In the genomic region with DNA sequence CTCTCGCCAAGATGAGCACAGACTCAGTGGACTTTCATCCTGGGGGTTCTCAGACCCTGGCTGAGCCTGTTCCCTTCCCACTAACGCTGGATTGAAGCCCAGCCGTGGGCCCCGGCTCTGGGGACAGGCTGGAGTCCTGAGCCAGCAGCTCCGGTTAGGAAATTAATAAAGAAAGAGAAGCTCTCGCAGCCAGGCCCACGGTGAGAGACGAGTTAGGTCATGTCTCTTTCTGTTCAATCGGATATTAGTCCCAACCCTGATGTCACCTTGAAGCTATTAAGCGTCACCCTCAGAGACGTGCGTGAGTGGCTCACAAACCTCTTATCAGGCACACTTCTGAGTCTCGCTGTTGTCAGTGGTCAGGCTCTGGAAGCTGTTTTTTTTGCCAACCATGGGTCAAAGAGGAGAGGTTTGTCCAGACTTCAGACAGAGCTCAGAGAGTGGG, we compare ENCODE assay signal across 1 cellular context.
TF ChIP-seq lines count a peak whose summit lies in the region.

No MANE protein-coding gene starts in this region.

TF ChIP-seq in HepG2, 621 proteins besides CTCF, POLR2A, EP300 and RAD21 (continued from another document and continues in another):
- TF ChIP-seq, protein P1, sequence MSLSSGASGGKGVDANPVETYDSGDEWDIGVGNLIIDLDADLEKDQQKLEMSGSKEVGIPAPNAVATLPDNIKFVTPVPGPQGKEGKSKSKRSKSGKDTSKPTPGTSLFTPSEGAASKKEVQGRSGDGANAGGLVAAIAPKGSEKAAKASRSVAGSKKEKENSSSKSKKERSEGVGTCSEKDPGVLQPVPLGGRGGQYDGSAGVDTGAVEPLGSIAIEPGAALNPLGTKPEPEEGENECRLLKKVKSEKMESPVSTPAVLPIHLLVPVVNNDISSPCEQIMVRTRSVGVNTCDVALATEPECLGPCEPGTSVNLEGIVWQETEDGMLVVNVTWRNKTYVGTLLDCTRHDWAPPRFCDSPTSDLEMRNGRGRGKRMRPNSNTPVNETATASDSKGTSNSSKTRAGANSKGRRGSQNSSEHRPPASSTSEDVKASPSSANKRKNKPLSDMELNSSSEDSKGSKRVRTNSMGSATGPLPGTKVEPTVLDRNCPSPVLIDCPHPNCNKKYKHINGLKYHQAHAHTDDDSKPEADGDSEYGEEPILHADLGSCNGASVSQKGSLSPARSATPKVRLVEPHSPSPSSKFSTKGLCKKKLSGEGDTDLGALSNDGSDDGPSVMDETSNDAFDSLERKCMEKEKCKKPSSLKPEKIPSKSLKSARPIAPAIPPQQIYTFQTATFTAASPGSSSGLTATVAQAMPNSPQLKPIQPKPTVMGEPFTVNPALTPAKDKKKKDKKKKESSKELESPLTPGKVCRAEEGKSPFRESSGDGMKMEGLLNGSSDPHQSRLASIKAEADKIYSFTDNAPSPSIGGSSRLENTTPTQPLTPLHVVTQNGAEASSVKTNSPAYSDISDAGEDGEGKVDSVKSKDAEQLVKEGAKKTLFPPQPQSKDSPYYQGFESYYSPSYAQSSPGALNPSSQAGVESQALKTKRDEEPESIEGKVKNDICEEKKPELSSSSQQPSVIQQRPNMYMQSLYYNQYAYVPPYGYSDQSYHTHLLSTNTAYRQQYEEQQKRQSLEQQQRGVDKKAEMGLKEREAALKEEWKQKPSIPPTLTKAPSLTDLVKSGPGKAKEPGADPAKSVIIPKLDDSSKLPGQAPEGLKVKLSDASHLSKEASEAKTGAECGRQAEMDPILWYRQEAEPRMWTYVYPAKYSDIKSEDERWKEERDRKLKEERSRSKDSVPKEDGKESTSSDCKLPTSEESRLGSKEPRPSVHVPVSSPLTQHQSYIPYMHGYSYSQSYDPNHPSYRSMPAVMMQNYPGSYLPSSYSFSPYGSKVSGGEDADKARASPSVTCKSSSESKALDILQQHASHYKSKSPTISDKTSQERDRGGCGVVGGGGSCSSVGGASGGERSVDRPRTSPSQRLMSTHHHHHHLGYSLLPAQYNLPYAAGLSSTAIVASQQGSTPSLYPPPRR (CRISPR knock-in tag; IDR thresholded peaks at IDR 0.05; ENCODE audit: borderline replicate concordance) = no peak; the same call in 1 of the 2 replicates
- TF ChIP-seq ZNF644 (CRISPR knock-in tag; IDR thresholded peaks at IDR 0.05; ENCODE audit: low read depth) (no peak), ZNF292 (CRISPR knock-in tag; IDR thresholded peaks at IDR 0.05; ENCODE audit: borderline replicate concordance, low read depth) (peak; percentile 55; the same call in 1 of the 2 replicates), MEIS2 (CRISPR knock-in tag; IDR thresholded peaks at IDR 0.05) (no peak), DNMT3B (CRISPR knock-in tag; conservative IDR thresholded peaks at IDR 0.05) (no peak), NR2C2 (CRISPR knock-in tag; IDR thresholded peaks at IDR 0.05; ENCODE audit: borderline replicate concordance) (no peak), MAFF (IDR thresholded peaks at IDR 0.05; ENCODE audit: low read depth, low read length) (no peak), BRCA1 (CRISPR knock-in tag; IDR thresholded peaks at IDR 0.05) (no peak), MXD4 (CRISPR knock-in tag; IDR thresholded peaks at IDR 0.05) (no peak), ZNF296 (CRISPR knock-in tag; conservative IDR thresholded peaks at IDR 0.05) (no peak), DR1 (CRISPR knock-in tag; IDR thresholded peaks at IDR 0.05) (no peak)
- TF ChIP-seq, protein P2, sequence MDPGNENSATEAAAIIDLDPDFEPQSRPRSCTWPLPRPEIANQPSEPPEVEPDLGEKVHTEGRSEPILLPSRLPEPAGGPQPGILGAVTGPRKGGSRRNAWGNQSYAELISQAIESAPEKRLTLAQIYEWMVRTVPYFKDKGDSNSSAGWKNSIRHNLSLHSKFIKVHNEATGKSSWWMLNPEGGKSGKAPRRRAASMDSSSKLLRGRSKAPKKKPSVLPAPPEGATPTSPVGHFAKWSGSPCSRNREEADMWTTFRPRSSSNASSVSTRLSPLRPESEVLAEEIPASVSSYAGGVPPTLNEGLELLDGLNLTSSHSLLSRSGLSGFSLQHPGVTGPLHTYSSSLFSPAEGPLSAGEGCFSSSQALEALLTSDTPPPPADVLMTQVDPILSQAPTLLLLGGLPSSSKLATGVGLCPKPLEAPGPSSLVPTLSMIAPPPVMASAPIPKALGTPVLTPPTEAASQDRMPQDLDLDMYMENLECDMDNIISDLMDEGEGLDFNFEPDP (CRISPR knock-in tag; conservative IDR thresholded peaks at IDR 0.05) = no peak
- TF ChIP-seq, protein P3, sequence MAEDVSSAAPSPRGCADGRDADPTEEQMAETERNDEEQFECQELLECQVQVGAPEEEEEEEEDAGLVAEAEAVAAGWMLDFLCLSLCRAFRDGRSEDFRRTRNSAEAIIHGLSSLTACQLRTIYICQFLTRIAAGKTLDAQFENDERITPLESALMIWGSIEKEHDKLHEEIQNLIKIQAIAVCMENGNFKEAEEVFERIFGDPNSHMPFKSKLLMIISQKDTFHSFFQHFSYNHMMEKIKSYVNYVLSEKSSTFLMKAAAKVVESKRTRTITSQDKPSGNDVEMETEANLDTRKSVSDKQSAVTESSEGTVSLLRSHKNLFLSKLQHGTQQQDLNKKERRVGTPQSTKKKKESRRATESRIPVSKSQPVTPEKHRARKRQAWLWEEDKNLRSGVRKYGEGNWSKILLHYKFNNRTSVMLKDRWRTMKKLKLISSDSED (CRISPR knock-in tag; IDR thresholded peaks at IDR 0.05) = no peak
- TF ChIP-seq, protein P4, sequence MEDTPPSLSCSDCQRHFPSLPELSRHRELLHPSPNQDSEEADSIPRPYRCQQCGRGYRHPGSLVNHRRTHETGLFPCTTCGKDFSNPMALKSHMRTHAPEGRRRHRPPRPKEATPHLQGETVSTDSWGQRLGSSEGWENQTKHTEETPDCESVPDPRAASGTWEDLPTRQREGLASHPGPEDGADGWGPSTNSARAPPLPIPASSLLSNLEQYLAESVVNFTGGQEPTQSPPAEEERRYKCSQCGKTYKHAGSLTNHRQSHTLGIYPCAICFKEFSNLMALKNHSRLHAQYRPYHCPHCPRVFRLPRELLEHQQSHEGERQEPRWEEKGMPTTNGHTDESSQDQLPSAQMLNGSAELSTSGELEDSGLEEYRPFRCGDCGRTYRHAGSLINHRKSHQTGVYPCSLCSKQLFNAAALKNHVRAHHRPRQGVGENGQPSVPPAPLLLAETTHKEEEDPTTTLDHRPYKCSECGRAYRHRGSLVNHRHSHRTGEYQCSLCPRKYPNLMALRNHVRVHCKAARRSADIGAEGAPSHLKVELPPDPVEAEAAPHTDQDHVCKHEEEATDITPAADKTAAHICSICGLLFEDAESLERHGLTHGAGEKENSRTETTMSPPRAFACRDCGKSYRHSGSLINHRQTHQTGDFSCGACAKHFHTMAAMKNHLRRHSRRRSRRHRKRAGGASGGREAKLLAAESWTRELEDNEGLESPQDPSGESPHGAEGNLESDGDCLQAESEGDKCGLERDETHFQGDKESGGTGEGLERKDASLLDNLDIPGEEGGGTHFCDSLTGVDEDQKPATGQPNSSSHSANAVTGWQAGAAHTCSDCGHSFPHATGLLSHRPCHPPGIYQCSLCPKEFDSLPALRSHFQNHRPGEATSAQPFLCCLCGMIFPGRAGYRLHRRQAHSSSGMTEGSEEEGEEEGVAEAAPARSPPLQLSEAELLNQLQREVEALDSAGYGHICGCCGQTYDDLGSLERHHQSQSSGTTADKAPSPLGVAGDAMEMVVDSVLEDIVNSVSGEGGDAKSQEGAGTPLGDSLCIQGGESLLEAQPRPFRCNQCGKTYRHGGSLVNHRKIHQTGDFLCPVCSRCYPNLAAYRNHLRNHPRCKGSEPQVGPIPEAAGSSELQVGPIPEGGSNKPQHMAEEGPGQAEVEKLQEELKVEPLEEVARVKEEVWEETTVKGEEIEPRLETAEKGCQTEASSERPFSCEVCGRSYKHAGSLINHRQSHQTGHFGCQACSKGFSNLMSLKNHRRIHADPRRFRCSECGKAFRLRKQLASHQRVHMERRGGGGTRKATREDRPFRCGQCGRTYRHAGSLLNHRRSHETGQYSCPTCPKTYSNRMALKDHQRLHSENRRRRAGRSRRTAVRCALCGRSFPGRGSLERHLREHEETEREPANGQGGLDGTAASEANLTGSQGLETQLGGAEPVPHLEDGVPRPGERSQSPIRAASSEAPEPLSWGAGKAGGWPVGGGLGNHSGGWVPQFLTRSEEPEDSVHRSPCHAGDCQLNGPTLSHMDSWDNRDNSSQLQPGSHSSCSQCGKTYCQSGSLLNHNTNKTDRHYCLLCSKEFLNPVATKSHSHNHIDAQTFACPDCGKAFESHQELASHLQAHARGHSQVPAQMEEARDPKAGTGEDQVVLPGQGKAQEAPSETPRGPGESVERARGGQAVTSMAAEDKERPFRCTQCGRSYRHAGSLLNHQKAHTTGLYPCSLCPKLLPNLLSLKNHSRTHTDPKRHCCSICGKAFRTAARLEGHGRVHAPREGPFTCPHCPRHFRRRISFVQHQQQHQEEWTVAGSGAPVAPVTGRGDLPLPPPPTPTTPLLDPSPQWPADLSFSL (CRISPR knock-in tag; IDR thresholded peaks at IDR 0.05) = 0 out of 2 replicates have a peak, but pooled peaks have one; percentile 60
- TF ChIP-seq, protein P5, sequence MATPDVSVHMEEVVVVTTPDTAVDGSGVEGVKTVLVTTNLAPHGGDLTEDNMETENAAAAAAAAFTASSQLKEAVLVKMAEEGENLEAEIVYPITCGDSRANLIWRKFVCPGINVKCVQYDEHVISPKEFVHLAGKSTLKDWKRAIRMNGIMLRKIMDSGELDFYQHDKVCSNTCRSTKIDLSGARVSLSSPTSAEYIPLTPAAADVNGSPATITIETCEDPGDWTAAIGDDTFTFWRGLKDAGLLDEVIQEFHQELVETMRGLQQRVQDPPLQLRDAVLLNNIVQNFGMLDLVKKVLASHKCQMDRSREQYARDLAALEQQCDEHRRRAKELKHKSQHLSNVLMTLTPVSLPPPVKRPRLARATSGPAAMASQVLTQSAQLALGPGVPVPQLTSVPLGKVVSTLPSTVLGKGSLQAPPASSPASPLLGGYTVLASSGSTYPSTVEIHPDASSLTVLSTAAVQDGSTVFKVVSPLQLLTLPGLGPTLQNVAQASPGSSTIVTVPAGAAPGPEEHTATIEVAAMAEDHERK (CRISPR knock-in tag; IDR thresholded peaks at IDR 0.05; ENCODE audit: low read depth) = no peak
- TF ChIP-seq, protein P6, sequence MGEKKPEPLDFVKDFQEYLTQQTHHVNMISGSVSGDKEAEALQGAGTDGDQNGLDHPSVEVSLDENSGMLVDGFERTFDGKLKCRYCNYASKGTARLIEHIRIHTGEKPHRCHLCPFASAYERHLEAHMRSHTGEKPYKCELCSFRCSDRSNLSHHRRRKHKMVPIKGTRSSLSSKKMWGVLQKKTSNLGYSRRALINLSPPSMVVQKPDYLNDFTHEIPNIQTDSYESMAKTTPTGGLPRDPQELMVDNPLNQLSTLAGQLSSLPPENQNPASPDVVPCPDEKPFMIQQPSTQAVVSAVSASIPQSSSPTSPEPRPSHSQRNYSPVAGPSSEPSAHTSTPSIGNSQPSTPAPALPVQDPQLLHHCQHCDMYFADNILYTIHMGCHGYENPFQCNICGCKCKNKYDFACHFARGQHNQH (CRISPR knock-in tag; IDR thresholded peaks at IDR 0.05) = no peak
- TF ChIP-seq, protein P7, sequence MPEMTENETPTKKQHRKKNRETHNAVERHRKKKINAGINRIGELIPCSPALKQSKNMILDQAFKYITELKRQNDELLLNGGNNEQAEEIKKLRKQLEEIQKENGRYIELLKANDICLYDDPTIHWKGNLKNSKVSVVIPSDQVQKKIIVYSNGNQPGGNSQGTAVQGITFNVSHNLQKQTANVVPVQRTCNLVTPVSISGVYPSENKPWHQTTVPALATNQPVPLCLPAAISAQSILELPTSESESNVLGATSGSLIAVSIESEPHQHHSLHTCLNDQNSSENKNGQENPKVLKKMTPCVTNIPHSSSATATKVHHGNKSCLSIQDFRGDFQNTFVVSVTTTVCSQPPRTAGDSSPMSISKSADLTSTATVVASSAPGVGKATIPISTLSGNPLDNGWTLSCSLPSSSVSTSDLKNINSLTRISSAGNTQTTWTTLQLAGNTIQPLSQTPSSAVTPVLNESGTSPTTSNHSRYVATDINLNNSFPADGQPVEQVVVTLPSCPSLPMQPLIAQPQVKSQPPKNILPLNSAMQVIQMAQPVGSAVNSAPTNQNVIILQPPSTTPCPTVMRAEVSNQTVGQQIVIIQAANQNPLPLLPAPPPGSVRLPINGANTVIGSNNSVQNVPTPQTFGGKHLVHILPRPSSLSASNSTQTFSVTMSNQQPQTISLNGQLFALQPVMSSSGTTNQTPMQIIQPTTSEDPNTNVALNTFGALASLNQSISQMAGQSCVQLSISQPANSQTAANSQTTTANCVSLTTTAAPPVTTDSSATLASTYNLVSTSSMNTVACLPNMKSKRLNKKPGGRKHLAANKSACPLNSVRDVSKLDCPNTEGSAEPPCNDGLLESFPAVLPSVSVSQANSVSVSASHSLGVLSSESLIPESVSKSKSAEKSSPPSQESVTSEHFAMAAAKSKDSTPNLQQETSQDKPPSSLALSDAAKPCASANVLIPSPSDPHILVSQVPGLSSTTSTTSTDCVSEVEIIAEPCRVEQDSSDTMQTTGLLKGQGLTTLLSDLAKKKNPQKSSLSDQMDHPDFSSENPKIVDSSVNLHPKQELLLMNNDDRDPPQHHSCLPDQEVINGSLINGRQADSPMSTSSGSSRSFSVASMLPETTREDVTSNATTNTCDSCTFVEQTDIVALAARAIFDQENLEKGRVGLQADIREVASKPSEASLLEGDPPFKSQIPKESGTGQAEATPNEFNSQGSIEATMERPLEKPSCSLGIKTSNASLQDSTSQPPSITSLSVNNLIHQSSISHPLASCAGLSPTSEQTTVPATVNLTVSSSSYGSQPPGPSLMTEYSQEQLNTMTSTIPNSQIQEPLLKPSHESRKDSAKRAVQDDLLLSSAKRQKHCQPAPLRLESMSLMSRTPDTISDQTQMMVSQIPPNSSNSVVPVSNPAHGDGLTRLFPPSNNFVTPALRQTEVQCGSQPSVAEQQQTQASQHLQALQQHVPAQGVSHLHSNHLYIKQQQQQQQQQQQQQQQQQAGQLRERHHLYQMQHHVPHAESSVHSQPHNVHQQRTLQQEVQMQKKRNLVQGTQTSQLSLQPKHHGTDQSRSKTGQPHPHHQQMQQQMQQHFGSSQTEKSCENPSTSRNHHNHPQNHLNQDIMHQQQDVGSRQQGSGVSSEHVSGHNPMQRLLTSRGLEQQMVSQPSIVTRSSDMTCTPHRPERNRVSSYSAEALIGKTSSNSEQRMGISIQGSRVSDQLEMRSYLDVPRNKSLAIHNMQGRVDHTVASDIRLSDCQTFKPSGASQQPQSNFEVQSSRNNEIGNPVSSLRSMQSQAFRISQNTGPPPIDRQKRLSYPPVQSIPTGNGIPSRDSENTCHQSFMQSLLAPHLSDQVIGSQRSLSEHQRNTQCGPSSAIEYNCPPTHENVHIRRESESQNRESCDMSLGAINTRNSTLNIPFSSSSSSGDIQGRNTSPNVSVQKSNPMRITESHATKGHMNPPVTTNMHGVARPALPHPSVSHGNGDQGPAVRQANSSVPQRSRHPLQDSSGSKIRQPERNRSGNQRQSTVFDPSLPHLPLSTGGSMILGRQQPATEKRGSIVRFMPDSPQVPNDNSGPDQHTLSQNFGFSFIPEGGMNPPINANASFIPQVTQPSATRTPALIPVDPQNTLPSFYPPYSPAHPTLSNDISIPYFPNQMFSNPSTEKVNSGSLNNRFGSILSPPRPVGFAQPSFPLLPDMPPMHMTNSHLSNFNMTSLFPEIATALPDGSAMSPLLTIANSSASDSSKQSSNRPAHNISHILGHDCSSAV (CRISPR knock-in tag; IDR thresholded peaks at IDR 0.05; ENCODE audit: borderline replicate concordance) = no peak
- TF ChIP-seq, protein P8, sequence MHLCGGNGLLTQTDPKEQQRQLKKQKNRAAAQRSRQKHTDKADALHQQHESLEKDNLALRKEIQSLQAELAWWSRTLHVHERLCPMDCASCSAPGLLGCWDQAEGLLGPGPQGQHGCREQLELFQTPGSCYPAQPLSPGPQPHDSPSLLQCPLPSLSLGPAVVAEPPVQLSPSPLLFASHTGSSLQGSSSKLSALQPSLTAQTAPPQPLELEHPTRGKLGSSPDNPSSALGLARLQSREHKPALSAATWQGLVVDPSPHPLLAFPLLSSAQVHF (CRISPR knock-in tag; IDR thresholded peaks at IDR 0.05) = no peak
- TF ChIP-seq, protein P9, sequence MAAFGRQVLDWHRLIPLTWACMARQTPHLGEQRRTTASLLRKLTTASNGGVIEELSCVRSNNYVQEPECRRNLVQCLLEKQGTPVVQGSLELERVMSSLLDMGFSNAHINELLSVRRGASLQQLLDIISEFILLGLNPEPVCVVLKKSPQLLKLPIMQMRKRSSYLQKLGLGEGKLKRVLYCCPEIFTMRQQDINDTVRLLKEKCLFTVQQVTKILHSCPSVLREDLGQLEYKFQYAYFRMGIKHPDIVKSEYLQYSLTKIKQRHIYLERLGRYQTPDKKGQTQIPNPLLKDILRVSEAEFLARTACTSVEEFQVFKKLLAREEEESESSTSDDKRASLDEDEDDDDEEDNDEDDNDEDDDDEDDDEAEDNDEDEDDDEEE (CRISPR knock-in tag; IDR thresholded peaks at IDR 0.05) = 0 out of 2 replicates have a peak, but pooled peaks have one; percentile 58
